Comparison of ENCODE assay signal across 8 cellular contexts in the genomic region with DNA sequence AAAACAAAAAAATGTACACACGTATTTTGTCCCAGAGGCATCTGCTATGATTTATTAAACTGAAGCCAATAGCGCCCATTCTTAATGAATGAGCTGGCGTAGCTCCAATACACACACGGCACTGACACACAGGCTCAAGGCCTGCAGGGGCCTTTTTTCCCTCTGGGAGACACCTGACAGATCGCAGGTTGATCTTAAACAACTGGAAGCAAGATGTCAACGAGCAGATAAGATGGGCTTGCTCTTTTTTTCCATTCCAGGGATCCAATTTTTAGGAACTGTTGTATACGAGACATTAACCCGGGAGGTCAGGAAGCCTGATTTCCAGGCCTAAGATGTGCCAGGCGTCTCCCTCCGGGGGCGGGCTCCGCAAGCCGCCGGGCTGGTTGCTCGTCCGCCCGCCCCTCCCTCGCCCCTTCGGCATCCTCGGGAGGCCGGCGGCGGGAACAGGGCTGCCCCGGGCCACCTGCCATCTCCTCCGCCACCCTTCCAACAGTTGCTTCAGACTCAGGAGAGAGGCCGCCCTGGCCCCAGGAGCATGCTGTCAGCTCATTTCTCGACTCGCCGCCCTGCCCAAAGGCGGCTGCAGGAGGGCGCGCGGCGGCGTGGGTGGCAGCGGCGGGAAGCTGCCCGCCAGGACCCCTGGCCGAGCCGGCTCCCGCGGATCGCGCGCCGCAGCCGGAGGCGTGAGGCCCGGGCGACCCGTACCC. TPM values are rescaled to one million over a fixed set of nuclear protein-coding genes. Genes with fewer than 3 reads are reported as not detected.
DNase-seq lines count a peak whose midpoint lies in the region; ATAC-seq and TF ChIP-seq lines count a peak whose summit lies in the region.

No MANE protein-coding gene starts in this region.

- H3K4me1 ChIP-seq in muscle layer of duodenum (ENCODE audit: control insufficient read depth in 1 of 2, insufficient read depth in 2 of 2, low read length in 2 of 2) (peaks cover 9 to 26% of the 10 kb centered on the region in 2 donors), subcutaneous abdominal adipose tissue (ENCODE audit: control insufficient read depth in 5 of 5, insufficient read depth in 5 of 5, low read length in 5 of 5) (peaks cover 14 to 44% (median 27%) of the 10 kb centered on the region in 5 donors)

- no peaks in the 10 kb centered on the region for H3K27me3 Mint-ChIP-seq in activated CD4-positive, alpha-beta memory T cell treated with anti-CD3 and anti-CD28 coated beads for 36 hours

- H3K9ac ChIP-seq in subcutaneous abdominal adipose tissue (ENCODE audit: low read length in 5 of 5) = peak overlapping the region; percentile 36 to 89 (median 66)

- CTCF ChIA-PET in activated CD4-positive, alpha-beta memory T cell treated with anti-CD3 and anti-CD28 coated beads for 36 hours (lab: Charles Lee) = interaction anchor here (0.6 to 1.8 kb wide), 11 partner anchors 22 to 337 kb away, joined by 3 to 8 read pairs (median 3); a partner anchor contains a TSS

- no peak for TF ChIP-seq CTCF in epithelial cell of esophagus (IDR thresholded peaks at IDR 0.05; ENCODE audit: insufficient read depth, low read depth, low read length, missing control alignments)

- H3K27me3 ChIP-seq in muscle layer of duodenum (ENCODE audit: low read depth, low read length) (no peaks in the 10 kb centered on the region), subcutaneous abdominal adipose tissue (ENCODE audit: control insufficient read depth in 5 of 5, insufficient read depth in 4 of 5, low read length in 5 of 5) (no peaks in the 10 kb centered on the region)

- peak overlapping the region; percentile 90 for H3K27ac Mint-ChIP-seq in activated CD4-positive, alpha-beta memory T cell treated with anti-CD3 and anti-CD28 coated beads for 36 hours

- peak overlapping the region; percentile 90 for H3K4me3 ChIP-seq in epithelial cell of esophagus (ENCODE audit: low read length)
- H3K4me3 ChIP-seq in muscle layer of duodenum (ENCODE audit: low read depth in 1 of 2, low read length in 2 of 2) = peak overlapping the region; percentile 70 to 96
- H3K4me3 ChIP-seq in subcutaneous abdominal adipose tissue (ENCODE audit: low read depth in 1 of 5, low read length in 5 of 5) = peak overlapping the region; percentile 65 to 97 (median 79)

- H3K4me3 Mint-ChIP-seq in activated CD4-positive, alpha-beta memory T cell treated with anti-CD3 and anti-CD28 coated beads for 36 hours = peak overlapping the region; percentile 91

- POLR2A ChIA-PET in activated CD4-positive, alpha-beta memory T cell treated with anti-CD3 and anti-CD28 coated beads for 36 hours (lab: Charles Lee) = interaction anchor here (0.8 to 1.9 kb wide), 6 partner anchors 10 to 335 kb away, joined by 3 to 5 read pairs (median 3); a partner anchor contains a TSS

- peaks cover 18% of the 10 kb centered on the region for H3K36me3 Mint-ChIP-seq in activated CD4-positive, alpha-beta memory T cell treated with anti-CD3 and anti-CD28 coated beads for 36 hours

- peak; percentile 6 for ATAC-seq in HG02981 (IDR thresholded peaks at IDR 0.05; ENCODE audit: unreplicated experiment)

- H3K4me1 Mint-ChIP-seq in activated CD4-positive, alpha-beta memory T cell treated with anti-CD3 and anti-CD28 coated beads for 36 hours (ENCODE audit: low read depth) = peaks cover 37% of the 10 kb centered on the region

- no peaks in the 10 kb centered on the region for H3K9me3 Mint-ChIP-seq in activated CD4-positive, alpha-beta memory T cell treated with anti-CD3 and anti-CD28 coated beads for 36 hours

- DNase-seq in activated gamma-delta T cell (lab: John Stamatoyannopoulos, UW) (peak; percentile 27), activated gamma-delta T cell treated with Interleukin-2 at 50 U/mL for 16 hours (no peak), NCI-H2171 (lab: John Stamatoyannopoulos, UW) (peak; percentile 72), epithelial cell of esophagus (ENCODE audit: low read depth) (peak; percentile 57)
- peak; percentile 49 for DNase-seq in activated CD4-positive, alpha-beta memory T cell treated with anti-CD3 and anti-CD28 coated beads for 36 hours

- H3K27ac ChIP-seq in muscle layer of duodenum (ENCODE audit: low read length) (peak overlapping the region; percentile 24), subcutaneous abdominal adipose tissue (ENCODE audit: low read depth, low read length) (peak overlapping the region; percentile 58)

- H3K36me3 ChIP-seq in muscle layer of duodenum (ENCODE audit: control insufficient read depth in 1 of 2, insufficient read depth in 2 of 2, low read length in 2 of 2) (peaks cover 0 to 10% of the 10 kb centered on the region in 2 donors), subcutaneous abdominal adipose tissue (ENCODE audit: control insufficient read depth in 5 of 5, insufficient read depth in 5 of 5, low read length in 5 of 5) (peaks cover 0 to 15% (median 7%) of the 10 kb centered on the region in 5 donors)

- H3K9me3 ChIP-seq in muscle layer of duodenum (ENCODE audit: control insufficient read depth in 1 of 2, low read length in 2 of 2) = no peaks in the 10 kb centered on the region
- H3K9me3 ChIP-seq in subcutaneous abdominal adipose tissue (ENCODE audit: control insufficient read depth in 5 of 5, low read length in 5 of 5) = no peaks in the 10 kb centered on the region

- intact Hi-C loops in activated CD4-positive, alpha-beta memory T cell treated with anti-CD3 and anti-CD28 coated beads for 36 hours (cut with micrococcal nuclease) = loop anchor here (1.0 to 10.0 kb wide), 8 partner anchors 63 to 911 kb away; a partner anchor contains a TSS

RNA-seq across cellular contexts. Expression of a gene that starts 0.7 kb away (rescaled TPM):
- 10 to 100 TPM; 17.3 to 18.3 TPM for total RNA-seq in activated CD4-positive, alpha-beta memory T cell treated with anti-CD3 and anti-CD28 coated beads for 36 hours

RNA-seq across cellular contexts. Expression of a gene that starts 1.0 kb away (rescaled TPM):
- total RNA-seq in activated CD4-positive, alpha-beta memory T cell treated with anti-CD3 and anti-CD28 coated beads for 36 hours = 10 to 100 TPM; 12.7 to 13.8 TPM
